10 cellular contexts compared by ENCODE assay signal in the genomic region with DNA sequence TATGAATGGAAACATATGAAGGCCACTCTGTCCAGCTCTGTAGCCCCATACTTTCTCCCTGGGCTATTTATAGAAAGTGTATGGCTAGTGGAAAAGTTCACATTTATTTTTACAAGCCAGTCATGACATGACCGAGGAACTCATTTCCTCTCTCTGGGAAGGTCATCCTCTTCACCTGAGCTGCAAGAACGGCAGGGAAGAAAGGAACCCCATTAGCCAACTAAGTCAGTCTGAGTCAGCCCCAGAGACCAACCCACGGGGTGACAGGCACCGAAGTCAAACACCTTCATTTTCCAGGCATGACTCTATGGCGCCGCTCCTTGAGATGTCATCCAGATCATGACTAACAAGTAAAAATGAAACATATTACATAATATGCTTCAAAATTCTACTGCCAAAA. TPM values are rescaled to one million over a fixed set of nuclear protein-coding genes. Genes with fewer than 3 reads are reported as not detected.
A peak's percentile ranks its signal among the peaks of the same experiment; 100 is the strongest.
DNase-seq lines count a peak whose midpoint lies in the region; ATAC-seq, FAIRE-seq and TF ChIP-seq lines count a peak whose summit lies in the region.
"Had no signal": no experiment of that assay in that cellular context is flagged by ENCODE, and none has a peak within 500 bp of the region (broad histone marks: within the 10 kb centered on the region; RNA-seq: fewer than 3 reads in every experiment).

No MANE protein-coding gene starts in this region.

- ATAC-seq in gastrocnemius medialis, result peak; percentile 68 to 84
- no peak for ATAC-seq in GM18868 (IDR thresholded peaks at IDR 0.05; ENCODE audit: unreplicated experiment)

- H3K4me1 Mint-ChIP-seq in neural progenitor cell, result peaks cover 17% of the 10 kb centered on the region

- no peaks in the 10 kb centered on the region for H3K27me3 ChIP-seq in gastrocnemius medialis
- peaks cover 30% of the 10 kb centered on the region for H3K27me3 ChIP-seq in neural progenitor cell

- H3K36me3 Mint-ChIP-seq in neural progenitor cell, result peaks cover 4% of the 10 kb centered on the region

- TF ChIP-seq POLR2A in gastrocnemius medialis (IDR thresholded peaks at IDR 0.05), result no peak

- no peak overlapping the region for H2AFZ ChIP-seq in neural progenitor cell (replicated peaks)

- FAIRE-seq in HTR-8/SVneo (lab: Jason Lieb, UNC), result no peak
- FAIRE-seq: G401.6 had no signal

- H3K4me3 ChIP-seq in cardiac fibroblast (replicated peaks in 1 of 2; ENCODE audit: low read depth in 2 of 2, low read length in 2 of 2) (no peak overlapping the region), gastrocnemius medialis (peak overlapping the region in 3 of 4 donors; percentile 3 to 19 (median 18)), neural progenitor cell (no peak overlapping the region)
- H3K4me3 ChIP-seq: spleen had no signal

- no peaks in the 10 kb centered on the region for H3K36me3 ChIP-seq in gastrocnemius medialis
- no peaks in the 10 kb centered on the region for H3K36me3 ChIP-seq in neural progenitor cell
- H3K36me3 ChIP-seq: spleen had no signal

- H3K27ac ChIP-seq in gastrocnemius medialis, result peak overlapping the region; percentile 40 to 77 (median 73)
- H3K27ac ChIP-seq in neural progenitor cell, result no peak overlapping the region
- H3K27ac ChIP-seq: spleen had no signal

- H3K27me3 Mint-ChIP-seq in neural progenitor cell (ENCODE audit: insufficient read depth, low read depth), result peaks cover 11% of the 10 kb centered on the region

- intact Hi-C loops in gastrocnemius medialis (cut with DNase I; ENCODE audit: low total_unique reads), result no loop called here

- H3F3A ChIP-seq in neural progenitor cell (ENCODE audit: low read depth), result peaks cover 11% of the 10 kb centered on the region

- H4K20me1 ChIP-seq in neural progenitor cell (ENCODE audit: low read depth), result no peaks in the 10 kb centered on the region

- H3K79me2 ChIP-seq in neural progenitor cell (ENCODE audit: low read depth), result no peaks in the 10 kb centered on the region

- H3K4me2 ChIP-seq in neural progenitor cell, result no peak overlapping the region

- no peak for TF ChIP-seq CTCF in cardiac fibroblast (IDR thresholded peaks at IDR 0.05; ENCODE audit: low read depth, low read length)
- no peak for TF ChIP-seq CTCF in gastrocnemius medialis (IDR thresholded peaks at IDR 0.05 in 4 of 5, conservative IDR thresholded peaks at IDR 0.05 in 1 of 5)
- TF ChIP-seq CTCF in neural progenitor cell (IDR thresholded peaks at IDR 0.05), result no peak

- in situ Hi-C loops in gastrocnemius medialis (cut with MboI; ENCODE audit: low sequenced_read_pairs in 4 of 4), result no loop called here

- no peak overlapping the region for H3K9ac ChIP-seq in neural progenitor cell

- H3K9me3 Mint-ChIP-seq in neural progenitor cell, result peaks cover 9% of the 10 kb centered on the region

- H3K4me1 ChIP-seq in gastrocnemius medialis (peaks cover 15 to 20% of the 10 kb centered on the region in 2 donors), neural progenitor cell (peaks cover 3% of the 10 kb centered on the region)

- H3K9me3 ChIP-seq in gastrocnemius medialis (no peaks in the 10 kb centered on the region), neural progenitor cell (ENCODE audit: low read depth) (no peaks in the 10 kb centered on the region)
- H3K9me3 ChIP-seq: spleen had no signal

- DNase-seq in GM03348 (ENCODE audit: low spot score) (peak; percentile 48), HTR-8/SVneo (ENCODE audit: insufficient read length, low spot score) (peak; percentile 13), cardiac fibroblast (ENCODE audit: low read depth in 2 of 2) (peak; percentile 12 to 72), gastrocnemius medialis (peak in 1 of 2 donors; percentile 58), NOMO-1 (lab: John Stamatoyannopoulos, UW; ENCODE audit: unreplicated experiment in 2 of 2) (no peak), neural progenitor cell (ENCODE audit: low spot score) (no peak)
- DNase-seq: central memory CD4-positive, alpha-beta T cell; spleen had no signal

- H3K27ac Mint-ChIP-seq in neural progenitor cell, result no peak overlapping the region

- no peak overlapping the region for H3K4me3 Mint-ChIP-seq in neural progenitor cell

RNA-seq across cellular contexts. Expression of gene PAQR9, which starts 4.8 kb away (rescaled TPM):
- 1 to 10 TPM in 1 of 4 donors, under 1 TPM in 2, not detected in 1; 0.20 to 1.0 (median 0.27) TPM for total RNA-seq in gastrocnemius medialis
- 1.7 and 2.2 TPM in 2 replicates for total RNA-seq in neural progenitor cell (ENCODE audit: low replicate concordance)

RNA-seq across cellular contexts. Expression of gene U2SURP, which starts 42.7 kb away (rescaled TPM):
- total RNA-seq in gastrocnemius medialis (10 to 100 TPM; 43.2 to 63.7 (median 43.9) TPM), neural progenitor cell (ENCODE audit: low replicate concordance) (148 and 232 TPM in 2 replicates)

Comparison
In these comparisons a context has a peak if more than half of its experiments do, and no peak if none do; other contexts are left out.
1. DNase-seq: peak in GM03348 (single experiment), HTR-8/SVneo (single experiment) and cardiac fibroblast (2 of 2); none in NOMO-1 (0 of 2) and neural progenitor cell (single experiment).
2. H3K4me3 ChIP-seq: peak in gastrocnemius medialis (3 of 4); none in cardiac fibroblast (0 of 2) and neural progenitor cell (single experiment).